Comparison of ENCODE assay signal across 8 cellular contexts in the genomic region with DNA sequence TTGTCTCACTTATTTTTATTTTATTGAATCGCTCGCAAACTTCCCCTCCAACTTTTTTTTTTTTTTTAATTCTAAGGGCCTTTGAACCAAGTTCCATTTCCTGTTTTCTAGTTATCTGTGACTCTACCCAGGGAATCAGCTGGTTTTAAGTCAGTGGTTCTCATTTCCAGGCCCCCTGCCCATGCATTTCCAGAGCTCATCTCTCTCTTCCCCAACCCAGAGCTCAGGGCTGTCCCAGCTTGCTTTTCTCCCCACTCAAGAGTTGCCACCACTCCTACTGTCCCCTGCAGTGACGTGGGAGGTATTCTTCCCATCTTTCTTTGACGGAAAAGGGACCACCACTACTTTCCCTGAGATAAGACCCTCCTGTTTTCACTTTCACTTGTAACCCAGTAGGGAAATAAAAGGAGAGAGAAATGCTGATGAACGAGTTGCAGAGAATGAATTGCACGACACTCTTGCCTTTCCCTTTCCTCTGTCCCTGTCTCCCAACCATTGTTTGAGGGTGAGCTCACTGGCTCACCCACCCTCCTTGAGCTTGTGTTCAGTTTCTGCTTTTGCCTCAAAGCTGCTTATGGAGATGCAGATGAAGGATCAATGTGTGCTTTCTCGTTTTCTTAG. TPM values are rescaled to one million over a fixed set of nuclear protein-coding genes. Genes with fewer than 3 reads are reported as not detected.
DNase-seq lines count a peak whose midpoint lies in the region; ATAC-seq lines count a peak whose summit lies in the region.
"Had no signal": no experiment of that assay in that cellular context is flagged by ENCODE, and none has a peak within 500 bp of the region (broad histone marks: within the 10 kb centered on the region; RNA-seq: fewer than 3 reads in every experiment).

No MANE protein-coding gene starts in this region.

- H3K4me3 Mint-ChIP-seq in activated naive CD8-positive, alpha-beta T cell treated with anti-CD3 and anti-CD28 coated beads, Interleukin-2, amount 50 U/mL, for 24 hours, result peak overlapping the region; percentile 13
- H3K4me3 Mint-ChIP-seq in naive thymus-derived CD8-positive, alpha-beta T cell, result peak overlapping the region; percentile 57 to 84 (median 76)

- peak overlapping the region; percentile 59; the same call in 1 of the 2 replicates for H3K4me3 ChIP-seq in GM08714 (ENCODE audit: low read length)

- no peaks in the 10 kb centered on the region for H3K9me3 Mint-ChIP-seq in activated naive CD8-positive, alpha-beta T cell treated with anti-CD3 and anti-CD28 coated beads, Interleukin-2, amount 50 U/mL, for 24 hours
- peaks cover 0 to 2% (median 0%) of the 10 kb centered on the region in 9 donors for H3K9me3 Mint-ChIP-seq in naive thymus-derived CD8-positive, alpha-beta T cell

- peaks cover 15% of the 10 kb centered on the region for H3K36me3 Mint-ChIP-seq in activated naive CD8-positive, alpha-beta T cell treated with anti-CD3 and anti-CD28 coated beads, Interleukin-2, amount 50 U/mL, for 24 hours (ENCODE audit: low read depth)
- H3K36me3 Mint-ChIP-seq in naive thymus-derived CD8-positive, alpha-beta T cell, result peaks cover 0 to 3% (median 0%) of the 10 kb centered on the region in 3 donors

- ATAC-seq in activated naive CD8-positive, alpha-beta T cell treated with anti-CD3 and anti-CD28 coated beads, Interleukin-2, amount 50 U/mL, for 24 hours, result no peak
- ATAC-seq in naive thymus-derived CD8-positive, alpha-beta T cell, result peak; percentile 31 to 53

- DNase-seq in KBM-7, result peak; percentile 43
- no peak for DNase-seq in activated naive CD8-positive, alpha-beta T cell treated with anti-CD3 and anti-CD28 coated beads, Interleukin-2, amount 50 U/mL, for 24 hours
- peak in 2 of 10 donors; percentile 25 to 31 for DNase-seq in naive thymus-derived CD8-positive, alpha-beta T cell
- DNase-seq in NCI-H2107 (lab: John Stamatoyannopoulos, UW), result no peak
- no peak for DNase-seq in NCI-H2227 treated with DMSO at 0.1 percent for 48 hours (lab: John Stamatoyannopoulos, UW)
- DNase-seq in HuH-7.5 (ENCODE audit: low spot score), result no peak
- DNase-seq: NCI-H1436 treated with DMSO at 0.1 percent for 48 hours had no signal

- peaks cover 78% of the 10 kb centered on the region for H3K4me1 Mint-ChIP-seq in activated naive CD8-positive, alpha-beta T cell treated with anti-CD3 and anti-CD28 coated beads, Interleukin-2, amount 50 U/mL, for 24 hours
- peaks cover 25 to 88% (median 70%) of the 10 kb centered on the region in 4 donors for H3K4me1 Mint-ChIP-seq in naive thymus-derived CD8-positive, alpha-beta T cell

- in situ Hi-C loops in KBM-7 (cut with MboI; ENCODE audit: low pct_unique_long_range_greater_than_20kb, low sequenced_read_pairs), result no loop called here

- POLR2A ChIA-PET in naive thymus-derived CD8-positive, alpha-beta T cell (lab: Charles Lee), result interaction anchor here (0.7 to 1.2 kb wide), 5 partner anchors 15 to 30 kb away, joined by 3 to 4 read pairs (median 4); no protein-coding TSS in a partner anchor

- H3K27me3 Mint-ChIP-seq in activated naive CD8-positive, alpha-beta T cell treated with anti-CD3 and anti-CD28 coated beads, Interleukin-2, amount 50 U/mL, for 24 hours, result no peaks in the 10 kb centered on the region
- no peaks in the 10 kb centered on the region for H3K27me3 Mint-ChIP-seq in naive thymus-derived CD8-positive, alpha-beta T cell

- H3K27ac Mint-ChIP-seq in activated naive CD8-positive, alpha-beta T cell treated with anti-CD3 and anti-CD28 coated beads, Interleukin-2, amount 50 U/mL, for 24 hours, result peak overlapping the region; percentile 7
- peak overlapping the region; percentile 80 to 96 (median 90) for H3K27ac Mint-ChIP-seq in naive thymus-derived CD8-positive, alpha-beta T cell

RNA-seq across cellular contexts. Expression of gene TET3, which starts 42.1 kb away (rescaled TPM):
- total RNA-seq in naive thymus-derived CD8-positive, alpha-beta T cell, result 10 to 100 TPM; 30.1 to 30.5 TPM
- 1 to 10 TPM in 1 of 3 donors, under 1 TPM in 2; 0.46 to 1.0 (median 0.61) TPM for polyA plus RNA-seq in naive thymus-derived CD8-positive, alpha-beta T cell
